20 cellular contexts compared by ENCODE assay signal in the genomic region with DNA sequence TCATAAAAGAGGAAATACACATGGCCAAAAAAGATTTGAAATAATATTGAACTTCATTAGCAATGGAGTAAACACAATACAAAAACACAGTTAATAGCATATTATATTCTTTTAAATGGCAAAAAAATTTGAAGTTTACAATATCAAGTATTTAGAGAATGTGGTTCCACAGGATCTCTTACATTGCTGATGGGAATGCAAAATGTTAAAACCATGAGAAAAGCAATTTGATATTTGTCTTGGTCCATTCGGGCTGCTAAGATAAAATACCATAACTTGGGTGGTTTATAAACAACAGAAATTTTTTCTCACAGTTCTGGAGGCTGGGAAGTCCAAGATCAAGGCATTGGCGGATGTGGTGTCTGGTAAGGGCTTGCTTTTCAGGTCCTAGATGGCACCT.
DNase-seq lines count a peak whose midpoint lies in the region; ATAC-seq and TF ChIP-seq lines count a peak whose summit lies in the region.
"Had no signal": no experiment of that assay in that cellular context is flagged by ENCODE, and none has a peak within 500 bp of the region (broad histone marks: within the 10 kb centered on the region; RNA-seq: fewer than 3 reads in every experiment).

No MANE protein-coding gene starts in this region.

- DNase-seq in EH (ENCODE audit: low read depth) (peak; percentile 21), neural crest cell (ENCODE audit: low read depth, low spot score) (no peak), left colon (no peak)
- DNase-seq: AML-193; Caco-2; Calu3; CD4-positive, alpha-beta T cell; CD8-positive, alpha-beta T cell; DMS79 treated with DMSO at 0.1 percent for 48 hours; EL; GDM1 had no signal

- H3K9me3 Mint-ChIP-seq in neural crest cell = peaks cover 2% of the 10 kb centered on the region
- H3K9me3 Mint-ChIP-seq: CD8-positive, alpha-beta T cell had no signal

- no peaks in the 10 kb centered on the region for H3K4me1 Mint-ChIP-seq in neural crest cell
- H3K4me1 Mint-ChIP-seq: B cell had no signal

- H3K36me3 ChIP-seq in urinary bladder (ENCODE audit: insufficient read depth) = no peaks in the 10 kb centered on the region
- H3K36me3 ChIP-seq: BLaER1 treated with 17β-estradiol and CSF1 and Interleukin-3, amounts not matched to agents 10 nM and 100 nM had no signal

- intact Hi-C loops in left colon (cut with DNase I, micrococcal nuclease) = no loop called here

- H3K27ac Mint-ChIP-seq in neural crest cell (ENCODE audit: unreplicated experiment) = peak overlapping the region; percentile 28
- H3K27ac Mint-ChIP-seq: B cell; CD4-positive, alpha-beta T cell; CD8-positive, alpha-beta T cell had no signal

- ATAC-seq in GM21619 (IDR thresholded peaks at IDR 0.05; ENCODE audit: unreplicated experiment) (no peak), GM18517 (IDR thresholded peaks at IDR 0.05; ENCODE audit: unreplicated experiment) (no peak), left colon (no peak)
- ATAC-seq: A549; CD8-positive, alpha-beta T cell had no signal

- H3K27me3 Mint-ChIP-seq in neural crest cell (ENCODE audit: low read depth) = no peaks in the 10 kb centered on the region
- H3K27me3 Mint-ChIP-seq: B cell; CD4-positive, alpha-beta T cell had no signal

- no peak for TF ChIP-seq RAD21 in Ishikawa (IDR thresholded peaks at IDR 0.05; ENCODE audit: low read depth)

- no peak overlapping the region for H3K4me3 ChIP-seq in urinary bladder (ENCODE audit: low read depth, low read length)
- H3K4me3 ChIP-seq: A549; BLaER1 treated with 17β-estradiol and CSF1 and Interleukin-3, amounts not matched to agents 10 nM and 100 nM had no signal

- H3K36me3 Mint-ChIP-seq in neural crest cell (ENCODE audit: low read depth) = no peaks in the 10 kb centered on the region

- TF ChIP-seq CTCF in neural crest cell (conservative IDR thresholded peaks at IDR 0.05) = no peak

- peak overlapping the region; percentile 45 for H3K27ac ChIP-seq in urinary bladder (ENCODE audit: low read depth)
- H3K27ac ChIP-seq: 22Rv1; A549; BLaER1 treated with 17β-estradiol and CSF1 and Interleukin-3, amounts not matched to agents 10 nM and 100 nM; C4-2B had no signal

- WGBS in urinary bladder = 76% methylated on average over 2 of the region's 2 CpGs

- TF ChIP-seq EP300 in Ishikawa (IDR thresholded peaks at IDR 0.05; ENCODE audit: borderline replicate concordance) = no peak

- no peaks in the 10 kb centered on the region for H3K4me1 ChIP-seq in urinary bladder (ENCODE audit: insufficient read depth)
- H3K4me1 ChIP-seq: A549; BLaER1 treated with 17β-estradiol and CSF1 and Interleukin-3, amounts not matched to agents 10 nM and 100 nM; Caco-2 had no signal

- H3K4me3 Mint-ChIP-seq in neural crest cell = no peak overlapping the region
- H3K4me3 Mint-ChIP-seq: B cell; CD4-positive, alpha-beta T cell; CD8-positive, alpha-beta T cell had no signal

TF ChIP-seq in Ishikawa, 13 proteins besides CTCF, POLR2A, EP300 and RAD21:
- TF ChIP-seq NFIC (IDR thresholded peaks at IDR 0.05) (no peak), TEAD4 (IDR thresholded peaks at IDR 0.05) (0 out of 2 replicates have a peak, but pooled peaks have one; percentile 32), FOXM1 (IDR thresholded peaks at IDR 0.05; ENCODE audit: borderline replicate concordance, low read depth) (no peak)
